1 cellular context compared by ENCODE assay signal in the genomic region with DNA sequence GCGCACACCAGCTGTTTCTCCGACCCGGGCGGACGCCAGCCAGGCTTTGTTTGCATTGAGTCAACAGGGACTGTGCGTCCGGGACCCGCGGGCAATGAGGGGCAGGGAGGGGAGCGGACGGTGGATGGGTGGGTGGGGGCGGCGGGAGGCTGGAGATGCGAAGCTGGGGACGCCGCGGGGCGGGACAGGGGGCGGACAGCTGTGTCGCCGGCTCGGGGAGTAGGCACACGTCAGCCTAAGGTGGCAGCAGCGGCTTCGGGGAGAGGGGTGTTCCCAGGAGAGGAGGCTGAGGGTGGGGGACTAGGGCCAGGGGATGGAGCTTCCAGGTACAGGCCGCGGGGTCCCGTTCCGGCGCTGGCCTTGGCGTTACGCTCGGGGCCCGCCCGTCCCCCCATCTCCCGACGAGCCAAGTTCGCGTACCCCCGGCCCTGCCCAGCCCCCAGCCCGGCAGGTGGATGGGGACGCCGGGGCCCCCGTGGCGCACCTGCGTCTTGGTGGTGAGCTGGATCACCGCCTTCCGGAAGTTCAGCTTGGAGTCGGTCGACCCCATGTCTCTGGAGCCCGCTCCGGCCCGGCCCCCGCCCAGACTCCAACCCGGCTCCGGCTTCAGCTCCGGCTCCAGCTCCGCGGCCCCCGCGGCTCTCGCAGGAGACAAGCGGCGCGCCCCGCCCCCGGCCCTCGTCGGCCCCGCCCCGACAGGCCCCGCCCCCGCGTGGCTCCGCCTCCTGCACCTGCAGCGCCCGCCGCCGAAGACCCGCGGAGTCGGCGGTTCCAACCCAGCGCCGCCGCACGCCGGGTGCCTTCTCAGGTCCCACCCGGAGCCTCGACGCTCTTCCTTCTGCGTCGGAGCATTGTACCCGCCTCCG.
A peak's percentile ranks its signal among the peaks of the same experiment; 100 is the strongest.
TF ChIP-seq lines count a peak whose summit lies in the region.

A gene with protein sequence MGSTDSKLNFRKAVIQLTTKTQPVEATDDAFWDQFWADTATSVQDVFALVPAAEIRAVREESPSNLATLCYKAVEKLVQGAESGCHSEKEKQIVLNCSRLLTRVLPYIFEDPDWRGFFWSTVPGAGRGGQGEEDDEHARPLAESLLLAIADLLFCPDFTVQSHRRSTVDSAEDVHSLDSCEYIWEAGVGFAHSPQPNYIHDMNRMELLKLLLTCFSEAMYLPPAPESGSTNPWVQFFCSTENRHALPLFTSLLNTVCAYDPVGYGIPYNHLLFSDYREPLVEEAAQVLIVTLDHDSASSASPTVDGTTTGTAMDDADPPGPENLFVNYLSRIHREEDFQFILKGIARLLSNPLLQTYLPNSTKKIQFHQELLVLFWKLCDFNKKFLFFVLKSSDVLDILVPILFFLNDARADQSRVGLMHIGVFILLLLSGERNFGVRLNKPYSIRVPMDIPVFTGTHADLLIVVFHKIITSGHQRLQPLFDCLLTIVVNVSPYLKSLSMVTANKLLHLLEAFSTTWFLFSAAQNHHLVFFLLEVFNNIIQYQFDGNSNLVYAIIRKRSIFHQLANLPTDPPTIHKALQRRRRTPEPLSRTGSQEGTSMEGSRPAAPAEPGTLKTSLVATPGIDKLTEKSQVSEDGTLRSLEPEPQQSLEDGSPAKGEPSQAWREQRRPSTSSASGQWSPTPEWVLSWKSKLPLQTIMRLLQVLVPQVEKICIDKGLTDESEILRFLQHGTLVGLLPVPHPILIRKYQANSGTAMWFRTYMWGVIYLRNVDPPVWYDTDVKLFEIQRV (minus strand): TSS at position 653 of the 866 bp plus-strand sequence. CDS start 103 bp downstream, at position 550.

TF ChIP-seq in HEK293, 187 proteins besides CTCF, POLR2A, EP300 and RAD21 (continues in another document):
- TF ChIP-seq ZNF747 (tag by site-specific recombination; IDR thresholded peaks at IDR 0.05) (no peak), ZNF146 (tag by site-specific recombination; IDR thresholded peaks at IDR 0.05) (no peak), TCF7L2 (IDR thresholded peaks at IDR 0.05; ENCODE audit: borderline replicate concordance, low read depth, low read length) (no peak), ZNF701 (tag by site-specific recombination; IDR thresholded peaks at IDR 0.05) (no peak), ZNF133 (tag by site-specific recombination; IDR thresholded peaks at IDR 0.05) (no peak), ZNF623 (tag by site-specific recombination; IDR thresholded peaks at IDR 0.05) (no peak), ZNF48 (tag by site-specific recombination; IDR thresholded peaks at IDR 0.05) (no peak), MZF1 (tag by site-specific recombination; IDR thresholded peaks at IDR 0.05; ENCODE audit: borderline replicate concordance) (no peak), ZNF138 (tag by site-specific recombination; IDR thresholded peaks at IDR 0.05; ENCODE audit: borderline replicate concordance) (no peak), WT1 (tag by site-specific recombination; IDR thresholded peaks at IDR 0.05) (no peak), ZSCAN30 (tag by site-specific recombination; IDR thresholded peaks at IDR 0.05) (no peak), GFI1B (tag by site-specific recombination; IDR thresholded peaks at IDR 0.05) (no peak), ZNF416 (tag by site-specific recombination; IDR thresholded peaks at IDR 0.05) (no peak), ZNF274 (IDR thresholded peaks at IDR 0.05; ENCODE audit: low read length) (no peak), ZNF274 (tag by site-specific recombination; IDR thresholded peaks at IDR 0.05; ENCODE audit: borderline replicate concordance) (no peak), ZBTB17 (tag by site-specific recombination; IDR thresholded peaks at IDR 0.05) (no peak), ZNF792 (tag by site-specific recombination; IDR thresholded peaks at IDR 0.05) (no peak), ZNF544 (tag by site-specific recombination; IDR thresholded peaks at IDR 0.05) (no peak), MYNN (tag by site-specific recombination; IDR thresholded peaks at IDR 0.05; ENCODE audit: borderline replicate concordance) (no peak), ZNF561 (tag by site-specific recombination; IDR thresholded peaks at IDR 0.05; ENCODE audit: borderline replicate concordance) (no peak), ZNF335 (tag by site-specific recombination; conservative IDR thresholded peaks at IDR 0.05) (peak; percentile 70; the same call in 1 of the 2 replicates), ZNF248 (tag by site-specific recombination; IDR thresholded peaks at IDR 0.05) (no peak), ZNF670 (tag by site-specific recombination; IDR thresholded peaks at IDR 0.05; ENCODE audit: low read depth) (no peak), ZXDB (tag by site-specific recombination; IDR thresholded peaks at IDR 0.05) (no peak), ZNF664 (tag by site-specific recombination; IDR thresholded peaks at IDR 0.05) (no peak), ZNF621 (tag by site-specific recombination; IDR thresholded peaks at IDR 0.05) (no peak), ZNF433 (tag by site-specific recombination; IDR thresholded peaks at IDR 0.05; ENCODE audit: low read depth) (no peak), ZNF555 (tag by site-specific recombination; conservative IDR thresholded peaks at IDR 0.05) (no peak), PRDM1 (tag by site-specific recombination; IDR thresholded peaks at IDR 0.05) (no peak)
- TF ChIP-seq, protein P1, sequence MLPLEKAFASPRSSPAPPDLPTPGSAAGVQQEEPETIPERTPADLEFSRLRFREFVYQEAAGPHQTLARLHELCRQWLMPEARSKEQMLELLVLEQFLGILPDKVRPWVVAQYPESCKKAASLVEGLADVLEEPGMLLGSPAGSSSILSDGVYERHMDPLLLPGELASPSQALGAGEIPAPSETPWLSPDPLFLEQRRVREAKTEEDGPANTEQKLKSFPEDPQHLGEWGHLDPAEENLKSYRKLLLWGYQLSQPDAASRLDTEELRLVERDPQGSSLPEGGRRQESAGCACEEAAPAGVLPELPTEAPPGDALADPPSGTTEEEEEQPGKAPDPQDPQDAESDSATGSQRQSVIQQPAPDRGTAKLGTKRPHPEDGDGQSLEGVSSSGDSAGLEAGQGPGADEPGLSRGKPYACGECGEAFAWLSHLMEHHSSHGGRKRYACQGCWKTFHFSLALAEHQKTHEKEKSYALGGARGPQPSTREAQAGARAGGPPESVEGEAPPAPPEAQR (tag by site-specific recombination; IDR thresholded peaks at IDR 0.05): no peak
- TF ChIP-seq, protein P2, sequence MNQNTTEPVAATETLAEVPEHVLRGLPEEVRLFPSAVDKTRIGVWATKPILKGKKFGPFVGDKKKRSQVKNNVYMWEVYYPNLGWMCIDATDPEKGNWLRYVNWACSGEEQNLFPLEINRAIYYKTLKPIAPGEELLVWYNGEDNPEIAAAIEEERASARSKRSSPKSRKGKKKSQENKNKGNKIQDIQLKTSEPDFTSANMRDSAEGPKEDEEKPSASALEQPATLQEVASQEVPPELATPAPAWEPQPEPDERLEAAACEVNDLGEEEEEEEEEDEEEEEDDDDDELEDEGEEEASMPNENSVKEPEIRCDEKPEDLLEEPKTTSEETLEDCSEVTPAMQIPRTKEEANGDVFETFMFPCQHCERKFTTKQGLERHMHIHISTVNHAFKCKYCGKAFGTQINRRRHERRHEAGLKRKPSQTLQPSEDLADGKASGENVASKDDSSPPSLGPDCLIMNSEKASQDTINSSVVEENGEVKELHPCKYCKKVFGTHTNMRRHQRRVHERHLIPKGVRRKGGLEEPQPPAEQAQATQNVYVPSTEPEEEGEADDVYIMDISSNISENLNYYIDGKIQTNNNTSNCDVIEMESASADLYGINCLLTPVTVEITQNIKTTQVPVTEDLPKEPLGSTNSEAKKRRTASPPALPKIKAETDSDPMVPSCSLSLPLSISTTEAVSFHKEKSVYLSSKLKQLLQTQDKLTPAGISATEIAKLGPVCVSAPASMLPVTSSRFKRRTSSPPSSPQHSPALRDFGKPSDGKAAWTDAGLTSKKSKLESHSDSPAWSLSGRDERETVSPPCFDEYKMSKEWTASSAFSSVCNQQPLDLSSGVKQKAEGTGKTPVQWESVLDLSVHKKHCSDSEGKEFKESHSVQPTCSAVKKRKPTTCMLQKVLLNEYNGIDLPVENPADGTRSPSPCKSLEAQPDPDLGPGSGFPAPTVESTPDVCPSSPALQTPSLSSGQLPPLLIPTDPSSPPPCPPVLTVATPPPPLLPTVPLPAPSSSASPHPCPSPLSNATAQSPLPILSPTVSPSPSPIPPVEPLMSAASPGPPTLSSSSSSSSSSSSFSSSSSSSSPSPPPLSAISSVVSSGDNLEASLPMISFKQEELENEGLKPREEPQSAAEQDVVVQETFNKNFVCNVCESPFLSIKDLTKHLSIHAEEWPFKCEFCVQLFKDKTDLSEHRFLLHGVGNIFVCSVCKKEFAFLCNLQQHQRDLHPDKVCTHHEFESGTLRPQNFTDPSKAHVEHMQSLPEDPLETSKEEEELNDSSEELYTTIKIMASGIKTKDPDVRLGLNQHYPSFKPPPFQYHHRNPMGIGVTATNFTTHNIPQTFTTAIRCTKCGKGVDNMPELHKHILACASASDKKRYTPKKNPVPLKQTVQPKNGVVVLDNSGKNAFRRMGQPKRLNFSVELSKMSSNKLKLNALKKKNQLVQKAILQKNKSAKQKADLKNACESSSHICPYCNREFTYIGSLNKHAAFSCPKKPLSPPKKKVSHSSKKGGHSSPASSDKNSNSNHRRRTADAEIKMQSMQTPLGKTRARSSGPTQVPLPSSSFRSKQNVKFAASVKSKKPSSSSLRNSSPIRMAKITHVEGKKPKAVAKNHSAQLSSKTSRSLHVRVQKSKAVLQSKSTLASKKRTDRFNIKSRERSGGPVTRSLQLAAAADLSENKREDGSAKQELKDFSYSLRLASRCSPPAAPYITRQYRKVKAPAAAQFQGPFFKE (tag by site-specific recombination; IDR thresholded peaks at IDR 0.05; ENCODE audit: borderline replicate concordance): no peak
- TF ChIP-seq, protein P3, sequence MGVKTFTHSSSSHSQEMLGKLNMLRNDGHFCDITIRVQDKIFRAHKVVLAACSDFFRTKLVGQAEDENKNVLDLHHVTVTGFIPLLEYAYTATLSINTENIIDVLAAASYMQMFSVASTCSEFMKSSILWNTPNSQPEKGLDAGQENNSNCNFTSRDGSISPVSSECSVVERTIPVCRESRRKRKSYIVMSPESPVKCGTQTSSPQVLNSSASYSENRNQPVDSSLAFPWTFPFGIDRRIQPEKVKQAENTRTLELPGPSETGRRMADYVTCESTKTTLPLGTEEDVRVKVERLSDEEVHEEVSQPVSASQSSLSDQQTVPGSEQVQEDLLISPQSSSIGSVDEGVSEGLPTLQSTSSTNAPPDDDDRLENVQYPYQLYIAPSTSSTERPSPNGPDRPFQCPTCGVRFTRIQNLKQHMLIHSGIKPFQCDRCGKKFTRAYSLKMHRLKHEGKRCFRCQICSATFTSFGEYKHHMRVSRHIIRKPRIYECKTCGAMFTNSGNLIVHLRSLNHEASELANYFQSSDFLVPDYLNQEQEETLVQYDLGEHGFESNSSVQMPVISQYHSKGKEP (tag by site-specific recombination; IDR thresholded peaks at IDR 0.05): no peak
- TF ChIP-seq, protein P4, sequence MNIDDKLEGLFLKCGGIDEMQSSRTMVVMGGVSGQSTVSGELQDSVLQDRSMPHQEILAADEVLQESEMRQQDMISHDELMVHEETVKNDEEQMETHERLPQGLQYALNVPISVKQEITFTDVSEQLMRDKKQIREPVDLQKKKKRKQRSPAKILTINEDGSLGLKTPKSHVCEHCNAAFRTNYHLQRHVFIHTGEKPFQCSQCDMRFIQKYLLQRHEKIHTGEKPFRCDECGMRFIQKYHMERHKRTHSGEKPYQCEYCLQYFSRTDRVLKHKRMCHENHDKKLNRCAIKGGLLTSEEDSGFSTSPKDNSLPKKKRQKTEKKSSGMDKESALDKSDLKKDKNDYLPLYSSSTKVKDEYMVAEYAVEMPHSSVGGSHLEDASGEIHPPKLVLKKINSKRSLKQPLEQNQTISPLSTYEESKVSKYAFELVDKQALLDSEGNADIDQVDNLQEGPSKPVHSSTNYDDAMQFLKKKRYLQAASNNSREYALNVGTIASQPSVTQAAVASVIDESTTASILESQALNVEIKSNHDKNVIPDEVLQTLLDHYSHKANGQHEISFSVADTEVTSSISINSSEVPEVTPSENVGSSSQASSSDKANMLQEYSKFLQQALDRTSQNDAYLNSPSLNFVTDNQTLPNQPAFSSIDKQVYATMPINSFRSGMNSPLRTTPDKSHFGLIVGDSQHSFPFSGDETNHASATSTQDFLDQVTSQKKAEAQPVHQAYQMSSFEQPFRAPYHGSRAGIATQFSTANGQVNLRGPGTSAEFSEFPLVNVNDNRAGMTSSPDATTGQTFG (tag by site-specific recombination; IDR thresholded peaks at IDR 0.05; ENCODE audit: borderline replicate concordance): no peak
- TF ChIP-seq, protein P5, sequence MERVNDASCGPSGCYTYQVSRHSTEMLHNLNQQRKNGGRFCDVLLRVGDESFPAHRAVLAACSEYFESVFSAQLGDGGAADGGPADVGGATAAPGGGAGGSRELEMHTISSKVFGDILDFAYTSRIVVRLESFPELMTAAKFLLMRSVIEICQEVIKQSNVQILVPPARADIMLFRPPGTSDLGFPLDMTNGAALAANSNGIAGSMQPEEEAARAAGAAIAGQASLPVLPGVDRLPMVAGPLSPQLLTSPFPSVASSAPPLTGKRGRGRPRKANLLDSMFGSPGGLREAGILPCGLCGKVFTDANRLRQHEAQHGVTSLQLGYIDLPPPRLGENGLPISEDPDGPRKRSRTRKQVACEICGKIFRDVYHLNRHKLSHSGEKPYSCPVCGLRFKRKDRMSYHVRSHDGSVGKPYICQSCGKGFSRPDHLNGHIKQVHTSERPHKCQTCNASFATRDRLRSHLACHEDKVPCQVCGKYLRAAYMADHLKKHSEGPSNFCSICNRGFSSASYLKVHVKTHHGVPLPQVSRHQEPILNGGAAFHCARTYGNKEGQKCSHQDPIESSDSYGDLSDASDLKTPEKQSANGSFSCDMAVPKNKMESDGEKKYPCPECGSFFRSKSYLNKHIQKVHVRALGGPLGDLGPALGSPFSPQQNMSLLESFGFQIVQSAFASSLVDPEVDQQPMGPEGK (tag by site-specific recombination; IDR thresholded peaks at IDR 0.05): peak; percentile 94
- TF ChIP-seq, protein P6, sequence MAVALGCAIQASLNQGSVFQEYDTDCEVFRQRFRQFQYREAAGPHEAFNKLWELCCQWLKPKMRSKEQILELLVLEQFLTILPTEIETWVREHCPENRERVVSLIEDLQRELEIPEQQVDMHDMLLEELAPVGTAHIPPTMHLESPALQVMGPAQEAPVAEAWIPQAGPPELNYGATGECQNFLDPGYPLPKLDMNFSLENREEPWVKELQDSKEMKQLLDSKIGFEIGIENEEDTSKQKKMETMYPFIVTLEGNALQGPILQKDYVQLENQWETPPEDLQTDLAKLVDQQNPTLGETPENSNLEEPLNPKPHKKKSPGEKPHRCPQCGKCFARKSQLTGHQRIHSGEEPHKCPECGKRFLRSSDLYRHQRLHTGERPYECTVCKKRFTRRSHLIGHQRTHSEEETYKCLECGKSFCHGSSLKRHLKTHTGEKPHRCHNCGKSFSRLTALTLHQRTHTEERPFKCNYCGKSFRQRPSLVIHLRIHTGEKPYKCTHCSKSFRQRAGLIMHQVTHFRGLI (tag by site-specific recombination; IDR thresholded peaks at IDR 0.05): 0 out of 2 replicates have a peak, but pooled peaks have one; percentile 28
- TF ChIP-seq, protein P7, sequence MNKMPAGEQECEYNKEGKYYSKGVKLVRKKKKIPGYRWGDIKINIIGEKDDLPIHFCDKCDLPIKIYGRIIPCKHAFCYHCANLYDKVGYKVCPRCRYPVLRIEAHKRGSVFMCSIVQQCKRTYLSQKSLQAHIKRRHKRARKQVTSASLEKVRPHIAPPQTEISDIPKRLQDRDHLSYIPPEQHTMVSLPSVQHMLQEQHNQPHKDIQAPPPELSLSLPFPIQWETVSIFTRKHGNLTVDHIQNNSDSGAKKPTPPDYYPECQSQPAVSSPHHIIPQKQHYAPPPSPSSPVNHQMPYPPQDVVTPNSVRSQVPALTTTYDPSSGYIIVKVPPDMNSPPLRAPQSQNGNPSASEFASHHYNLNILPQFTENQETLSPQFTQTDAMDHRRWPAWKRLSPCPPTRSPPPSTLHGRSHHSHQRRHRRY (tag by site-specific recombination; IDR thresholded peaks at IDR 0.05): no peak
